In the genomic region with DNA sequence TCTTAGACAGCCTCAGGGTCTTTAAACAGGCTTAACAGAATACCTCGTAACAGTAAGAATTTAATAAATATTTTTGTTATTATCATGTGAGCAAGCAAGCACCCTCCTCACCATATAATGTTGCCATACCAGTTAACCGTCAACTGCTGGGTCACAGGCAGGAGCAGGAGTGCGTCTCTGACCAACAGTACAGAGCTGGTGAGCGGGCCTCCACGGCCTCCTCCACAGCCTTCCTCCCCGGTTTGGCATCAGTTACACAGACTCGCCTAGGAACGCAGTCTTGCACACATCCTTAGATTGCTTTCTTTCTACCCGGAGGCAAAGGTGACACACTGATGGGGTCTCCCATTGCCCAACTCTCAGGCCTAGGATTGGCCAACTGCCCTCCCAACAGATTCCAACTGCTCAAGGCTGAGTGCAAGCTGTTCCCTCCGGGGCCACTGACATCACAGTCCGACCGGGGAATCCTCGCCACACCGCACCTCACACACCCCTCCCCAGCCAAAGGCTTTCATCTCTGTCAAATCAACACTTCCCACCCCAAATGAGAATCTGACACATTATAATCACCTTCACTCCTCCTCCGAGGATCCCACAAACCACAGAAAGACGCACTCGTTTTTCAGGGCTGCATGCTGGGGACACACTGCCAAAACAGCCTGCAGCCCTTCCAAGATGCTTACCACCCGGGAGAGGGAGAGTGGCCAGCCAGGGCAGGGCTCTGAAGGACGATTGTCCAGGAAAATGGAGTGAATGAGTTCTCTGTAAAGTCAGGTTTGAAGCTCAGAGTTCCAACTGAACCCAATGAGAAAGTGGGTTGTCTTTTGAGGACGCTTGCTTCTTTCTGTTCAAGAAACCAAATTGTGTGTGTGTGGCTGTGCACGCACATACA, we compare ENCODE assay signal across 18 cellular contexts.
"Had no signal": no experiment of that assay in that cellular context is flagged by ENCODE, and none has a peak within 500 bp of the region (broad histone marks: within the 10 kb centered on the region; RNA-seq: fewer than 3 reads in every experiment).

No MANE protein-coding gene starts in this region.

- H3K9me3 ChIP-seq: esophagus muscularis mucosa, psoas muscle, right lobe of liver, SK-N-SH, testis had no signal

- H3K36me3 ChIP-seq: esophagus muscularis mucosa, right lobe of liver had no signal

- ATAC-seq: activated T-helper 17 cell treated with anti-CD3 and anti-CD28 coated beads, Interleukin-2, amount 50 U/mL, for 72 hours; left colon; psoas muscle; right lobe of liver; stimulated activated naive CD8-positive, alpha-beta T cell treated with anti-CD3 and anti-CD28 coated beads, Interleukin-15, amount 100 ng/mL, for 72 hours had no signal

- H3K27me3 ChIP-seq: esophagus muscularis mucosa, hepatocyte, right lobe of liver, testis had no signal

- H3K27ac ChIP-seq: esophagus muscularis mucosa, hepatocyte, psoas muscle, right lobe of liver, testis had no signal

- H3K4me1 ChIP-seq: esophagus muscularis mucosa, psoas muscle, right lobe of liver, testis had no signal

- H3K4me3 ChIP-seq: esophagus muscularis mucosa, hepatocyte, lung, psoas muscle, right lobe of liver, smooth muscle cell, testis had no signal

- DNase-seq: activated B cell treated with CpG ODN at 0.5 μM for 24 hours; activated CD4-positive, alpha-beta memory T cell treated with anti-CD3 and anti-CD28 coated beads for 36 hours; activated CD4-positive, alpha-beta T cell treated with anti-CD3 and anti-CD28 coated beads for 4 hours; activated naive CD4-positive, alpha-beta T cell treated with Interleukin-2 at 50 U/mL for 16 hours; activated naive CD8-positive, alpha-beta T cell treated with anti-CD3 and anti-CD28 coated beads, Interleukin-2, amount 10 ng/mL, durations not matched to agents 7 days and 5 days; effector CD8-positive, alpha-beta T cell; left colon; psoas muscle; right lobe of liver; SK-N-SH; stimulated activated CD4-positive, alpha-beta T cell treated with anti-CD3 and anti-CD28 coated beads, Interleukin-4, amount 100 ng/mL, for 1 hour; stimulated activated naive CD8-positive, alpha-beta T cell treated with anti-CD3 and anti-CD28 coated beads, Interleukin-15, amount 100 ng/mL, for 72 hours; testis had no signal
